8 cellular contexts compared by ENCODE assay signal in genomic region chr11:67468509-67468834, GRCh38. TPM values are rescaled to one million over a fixed set of nuclear protein-coding genes. Genes with fewer than 3 reads are reported as not detected.
DNase-seq lines count a peak whose midpoint lies in the region; ATAC-seq and TF ChIP-seq lines count a peak whose summit lies in the region.

No MANE protein-coding gene starts in this region.

- peak overlapping the region; percentile 82 for H2AFZ ChIP-seq in hepatocyte

- no peaks in the 10 kb centered on the region for H4K20me1 ChIP-seq in hepatocyte (ENCODE audit: insufficient read depth, poor library complexity, severe bottlenecking)

- no peaks in the 10 kb centered on the region for H3K9me3 Mint-ChIP-seq in stimulated activated naive B cell treated with anti-CD40 and anti-IgM and Interleukin-4, amounts not matched to agents 10 μg/mL and 1 μg/mL and 100 μg/mL, for 72 hours

- peak overlapping the region; percentile 98 for H3K4me2 ChIP-seq in hepatocyte

- H3K36me3 Mint-ChIP-seq in stimulated activated naive B cell treated with anti-CD40 and anti-IgM and Interleukin-4, amounts not matched to agents 10 μg/mL and 1 μg/mL and 100 μg/mL, for 72 hours, result peaks cover 13 to 21% of the 10 kb centered on the region in 2 donors

- H3K4me1 Mint-ChIP-seq in stimulated activated naive B cell treated with anti-CD40 and anti-IgM and Interleukin-4, amounts not matched to agents 10 μg/mL and 1 μg/mL and 100 μg/mL, for 72 hours, result peaks cover 44 to 73% of the 10 kb centered on the region in 2 donors

- H3K4me1 ChIP-seq in A673 (ENCODE audit: insufficient read depth, low read length, poor library complexity, severe bottlenecking) (peaks cover 11% of the 10 kb centered on the region), hepatocyte (ENCODE audit: insufficient read depth) (peaks cover 8% of the 10 kb centered on the region)

- peaks cover 37% of the 10 kb centered on the region for H3K79me2 ChIP-seq in hepatocyte

- no peaks in the 10 kb centered on the region for H3K9me2 ChIP-seq in hepatocyte (replicated peaks; ENCODE audit: insufficient read depth)

- 5% methylated on average over 10 of the region's 10 CpGs for WGBS in hepatocyte (ENCODE audit: low lambda C conversion rate, missing lambda C conversion rate)

- CTCF ChIA-PET in A673 (lab: Charles Lee), result interaction anchor here (1.1 kb wide), 1 partner anchor 67 kb away, joined by 5 read pairs; the partner anchor contains the start of gene PPP1CA

- intact Hi-C loops in A673 (cut with micrococcal nuclease; ENCODE audit: unreplicated experiment), result no loop called here

- no peaks in the 10 kb centered on the region for H3K27me3 Mint-ChIP-seq in stimulated activated naive B cell treated with anti-CD40 and anti-IgM and Interleukin-4, amounts not matched to agents 10 μg/mL and 1 μg/mL and 100 μg/mL, for 72 hours

- peak overlapping the region; percentile 96 for H3K27ac Mint-ChIP-seq in stimulated activated naive B cell treated with anti-CD40 and anti-IgM and Interleukin-4, amounts not matched to agents 10 μg/mL and 1 μg/mL and 100 μg/mL, for 72 hours

- H3K4me3 ChIP-seq in A673 (ENCODE audit: low read depth, low read length, poor library complexity, severe bottlenecking) (peak overlapping the region; percentile 84), H7 (ENCODE audit: insufficient read depth, low read depth, low read length) (peak overlapping the region; percentile 83), WI38 (ENCODE audit: low read depth, low read length) (peak overlapping the region; percentile 81), hepatocyte (peak overlapping the region; percentile 93)

- POLR2A ChIA-PET in A673 (lab: Charles Lee; ENCODE audit: low non-redundant PET), result no interaction called here

- H3K27ac ChIP-seq in A673 (ENCODE audit: low read depth, low read length, poor library complexity, severe bottlenecking) (peak overlapping the region; percentile 84), hepatocyte (peak overlapping the region; percentile 98)

- H3K4me3 Mint-ChIP-seq in stimulated activated naive B cell treated with anti-CD40 and anti-IgM and Interleukin-4, amounts not matched to agents 10 μg/mL and 1 μg/mL and 100 μg/mL, for 72 hours, result peak overlapping the region; percentile 92 to 93

- H3K9me3 ChIP-seq in A673 (ENCODE audit: low read depth, low read length, poor library complexity, severe bottlenecking), result no peaks in the 10 kb centered on the region
- H3K9me3 ChIP-seq in hepatocyte (ENCODE audit: low read depth), result no peaks in the 10 kb centered on the region

- peak in 1 of 2 donors; percentile 9 for ATAC-seq in stimulated activated naive B cell treated with anti-CD40 and anti-IgM and Interleukin-4, amounts not matched to agents 10 μg/mL and 1 μg/mL and 100 μg/mL, for 72 hours (replicated peaks)
- ATAC-seq in GM19452 (IDR thresholded peaks at IDR 0.05; ENCODE audit: unreplicated experiment) (no peak), GM19455 (IDR thresholded peaks at IDR 0.05; ENCODE audit: unreplicated experiment) (no peak)

- no peak for TF ChIP-seq CTCF in A673 (conservative IDR thresholded peaks at IDR 0.05; ENCODE audit: low read depth, low read length)
- no peak for TF ChIP-seq CTCF in WI38 (IDR thresholded peaks at IDR 0.05; ENCODE audit: low read depth, low read length)
- no peak for TF ChIP-seq CTCF in hepatocyte (IDR thresholded peaks at IDR 0.05; ENCODE audit: poor library complexity)
- no peak for TF ChIP-seq CTCF in GM10266 (IDR thresholded peaks at IDR 0.05; ENCODE audit: control insufficient read depth, insufficient read depth, low read depth, missing control alignments)

- DNase-seq in A673 (ENCODE audit: low spot score), result no peak
- no peak for DNase-seq in H7
- DNase-seq in hepatocyte (ENCODE audit: low spot score), result no peak
- DNase-seq in stimulated activated naive B cell treated with anti-CD40 and anti-IgM and Interleukin-4, amounts not matched to agents 10 μg/mL and 1 μg/mL and 100 μg/mL, for 72 hours, result no peak
- no peak for DNase-seq in GM10266 (ENCODE audit: extremely low spot score)

- H3K27me3 ChIP-seq in A673 (replicated peaks; ENCODE audit: insufficient read depth, low read depth, low read length, poor library complexity) (no peaks in the 10 kb centered on the region), H7 (ENCODE audit: control insufficient read depth, insufficient read depth, low read length) (no peaks in the 10 kb centered on the region), hepatocyte (no peaks in the 10 kb centered on the region)

- BruUV-seq in A673 (replicated peaks; lab: Mats Ljungman, UMichigan), result no TSS peak

- no peaks in the 10 kb centered on the region for H3K36me3 ChIP-seq in A673 (ENCODE audit: insufficient read depth, low read length, poor library complexity, severe bottlenecking)
- H3K36me3 ChIP-seq in H7 (replicated peaks; ENCODE audit: control insufficient read depth, insufficient read depth, low read length), result no peaks in the 10 kb centered on the region
- H3K36me3 ChIP-seq in hepatocyte (replicated peaks; ENCODE audit: insufficient read depth, low read depth), result no peaks in the 10 kb centered on the region

RNA-seq across cellular contexts. Expression of gene TMEM134, which starts 0.6 kb away (rescaled TPM):
- total RNA-seq in A673 (2021) (36.0 and 40.3 TPM in 2 replicates), hepatocyte (40.9 and 43.2 TPM in 2 replicates)
- total RNA-seq in H7 (2014; rRNA removed; shearing (Covaris generic)), result 34.9 and 51.7 TPM in 2 replicates
- polyA plus RNA-seq in hepatocyte, result 93.7 and 107 TPM in 2 replicates

RNA-seq across cellular contexts. Expression of gene CABP4, which starts 13.3 kb away (rescaled TPM):
- total RNA-seq in A673 (2021), result not detected in 2 replicates
- total RNA-seq in H7 (2014; rRNA removed; shearing (Covaris generic)), result not detected in 2 replicates
- total RNA-seq in hepatocyte, result not detected in 2 replicates
- not detected in 2 replicates for polyA plus RNA-seq in hepatocyte

RNA-seq across cellular contexts. Expression of gene AIP, which starts 14.4 kb away (rescaled TPM):
- total RNA-seq in A673 (2021), result 66.0 and 77.9 TPM in 2 replicates
- 40.8 and 51.2 TPM in 2 replicates for total RNA-seq in H7 (2014; rRNA removed; shearing (Covaris generic))
- total RNA-seq in hepatocyte, result 35.3 and 50.7 TPM in 2 replicates
- polyA plus RNA-seq in hepatocyte, result 44.0 and 45.2 TPM in 2 replicates

RNA-seq across cellular contexts. Expression of gene GPR152, which starts 15.9 kb away (rescaled TPM):
- total RNA-seq in A673 (2021) (not detected in 2 replicates), hepatocyte (not detected in 2 replicates)
- total RNA-seq in H7 (2014; rRNA removed; shearing (Covaris generic)), result not detected in 2 replicates
- not detected in 2 replicates for polyA plus RNA-seq in hepatocyte

RNA-seq across cellular contexts. Expression of gene CORO1B, which starts 25.2 kb away (rescaled TPM):
- total RNA-seq in A673 (2021) (92.5 and 96.6 TPM in 2 replicates), hepatocyte (104 and 118 TPM in 2 replicates)
- 116 and 134 TPM in 2 replicates for total RNA-seq in H7 (2014; rRNA removed; shearing (Covaris generic))
- 150 and 152 TPM in 2 replicates for polyA plus RNA-seq in hepatocyte
